In genomic region chr19:3287814-3288213, GRCh38 we compare ENCODE assay signal across 26 cellular contexts.
DNase-seq lines count a peak whose midpoint lies in the region; ATAC-seq, FAIRE-seq and TF ChIP-seq lines count a peak whose summit lies in the region.
"Had no signal": no experiment of that assay in that cellular context is flagged by ENCODE, and none has a peak within 500 bp of the region (broad histone marks: within the 10 kb centered on the region; RNA-seq: fewer than 3 reads in every experiment).

No MANE protein-coding gene starts in this region.

- H3K9me3 ChIP-seq in SK-N-SH = no peaks in the 10 kb centered on the region
- H3K9me3 ChIP-seq in K562 (replicated peaks; ENCODE audit: control insufficient read depth, insufficient read depth, low read depth, low read length) = no peaks in the 10 kb centered on the region
- no peaks in the 10 kb centered on the region for H3K9me3 ChIP-seq in T-helper 17 cell (ENCODE audit: control insufficient read depth, low read length, poor library complexity, severe bottlenecking)
- H3K9me3 ChIP-seq in breast epithelium = no peaks in the 10 kb centered on the region
- H3K9me3 ChIP-seq: A549, BE2C had no signal

- H3K4me3 Mint-ChIP-seq in T-helper 17 cell = no peak overlapping the region
- no peak overlapping the region for H3K4me3 Mint-ChIP-seq in activated CD8-positive, alpha-beta T cell treated with anti-CD3 and anti-CD28 coated beads, Interleukin-2, amount 10 ng/mL, durations not matched to agents 7 days and 5 days
- H3K4me3 Mint-ChIP-seq: CD4-positive, alpha-beta T cell; CD8-positive, alpha-beta memory T cell; HFFc6 had no signal

- no peaks in the 10 kb centered on the region for H3K79me2 ChIP-seq in SK-N-SH (ENCODE audit: insufficient read depth)
- no peaks in the 10 kb centered on the region for H3K79me2 ChIP-seq in K562 (ENCODE audit: control insufficient read depth, insufficient read depth, low read length)

- no peak for FAIRE-seq in K562 (lab: Jason Lieb, UNC)
- FAIRE-seq: A549, GM12878, GM19239, H1 had no signal

- WGBS in SK-N-SH (ENCODE audit: low lambda C conversion rate) = 74% methylated on average over 11 of the region's 11 CpGs
- under 1% methylated on average over 11 of the region's 11 CpGs for WGBS in K562 (ENCODE audit: insufficient coverage, low coverage, missing lambda C conversion rate)

- peak; percentile 10 for DNase-seq in SK-N-SH
- peak in 2 of 4 experiments; percentile 22 to 71 for DNase-seq in K562 (ENCODE audit: extremely low read depth in 1 of 4, low spot score in 3 of 4)
- DNase-seq in T-helper 17 cell = no peak
- DNase-seq in breast epithelium (ENCODE audit: low spot score in 2 of 2) = no peak
- no peak for DNase-seq in activated CD8-positive, alpha-beta T cell treated with anti-CD3 and anti-CD28 coated beads, Interleukin-2, amount 10 ng/mL, durations not matched to agents 7 days and 5 days
- DNase-seq: 8988T; ACHN; AML-193; BE2C; CD8-positive, alpha-beta memory T cell; DMS79; EL; GDM1; GM23248; H7; HFFc6 had no signal

- H3K27me3 Mint-ChIP-seq in T-helper 17 cell = peaks cover 17% of the 10 kb centered on the region
- H3K27me3 Mint-ChIP-seq in activated CD8-positive, alpha-beta T cell treated with anti-CD3 and anti-CD28 coated beads, Interleukin-2, amount 10 ng/mL, durations not matched to agents 7 days and 5 days (ENCODE audit: low read depth) = peaks cover 8% of the 10 kb centered on the region

- no peak overlapping the region for H3K4me2 ChIP-seq in SK-N-SH
- H3K4me2 ChIP-seq in K562 (ENCODE audit: insufficient read depth, low read length) = peak overlapping the region; percentile 10; the same call in 1 of the 2 replicates
- H3K4me2 ChIP-seq: A549; BLaER1 treated with 17β-estradiol and CSF1 and Interleukin-3, amounts not matched to agents 10 nM and 100 nM had no signal

- in situ Hi-C loops in K562 (cut with MboI) = no loop called here

- H3K36me3 Mint-ChIP-seq in T-helper 17 cell (ENCODE audit: low read depth) = peaks cover 3% of the 10 kb centered on the region
- no peaks in the 10 kb centered on the region for H3K36me3 Mint-ChIP-seq in activated CD8-positive, alpha-beta T cell treated with anti-CD3 and anti-CD28 coated beads, Interleukin-2, amount 10 ng/mL, durations not matched to agents 7 days and 5 days (ENCODE audit: low read depth)
- H3K36me3 Mint-ChIP-seq: CD14-positive monocyte; CD8-positive, alpha-beta memory T cell had no signal

- TF ChIP-seq RAD21 in SK-N-SH (IDR thresholded peaks at IDR 0.05; ENCODE audit: low read length) (no peak), Ishikawa (IDR thresholded peaks at IDR 0.05; ENCODE audit: low read depth) (no peak), K562 (CRISPR knock-in tag; conservative IDR thresholded peaks at IDR 0.05 in 1 of 2, IDR thresholded peaks at IDR 0.05 in 1 of 2) (no peak)

- H3K27me3 ChIP-seq in SK-N-SH (ENCODE audit: insufficient read depth) (no peaks in the 10 kb centered on the region; the same call in 1 of the 2 replicates), K562 (ENCODE audit: control insufficient read depth in 2 of 2, insufficient read depth in 2 of 2, low read length in 2 of 2) (peaks cover 6 to 16% of the 10 kb centered on the region in 2 experiments; a peak in 4 of 5 replicates), breast epithelium (peaks cover 0 to 7% of the 10 kb centered on the region in 2 donors)

- intact Hi-C loops in K562 (cut with micrococcal nuclease) = no loop called here
- intact Hi-C loops in breast epithelium (cut with DNase I; ENCODE audit: low total_unique reads) = no loop called here

- POLR2A ChIA-PET in SK-N-SH (lab: Yijun Ruan, JAX) = no interaction called here
- POLR2A ChIA-PET in K562 (lab: Yijun Ruan, JAX) = interaction anchor here (0.5 kb wide), 1 partner anchor 10 kb away, joined by 4 read pairs; no protein-coding TSS in a partner anchor
- POLR2A ChIA-PET in activated CD8-positive, alpha-beta T cell treated with anti-CD3 and anti-CD28 coated beads, Interleukin-2, amount 10 ng/mL, durations not matched to agents 7 days and 5 days (lab: Charles Lee) = no interaction called here

- TF ChIP-seq CTCF in SK-N-SH (IDR thresholded peaks at IDR 0.05) (no peak), K562 (IDR thresholded peaks at IDR 0.05 in 2 of 3, conservative IDR thresholded peaks at IDR 0.05 in 1 of 3; ENCODE audit: insufficient read depth in 2 of 3, low read depth in 1 of 3, low read length in 3 of 3) (no peak), breast epithelium (IDR thresholded peaks at IDR 0.05) (no peak)

- H3K27ac ChIP-seq in SK-N-SH (ENCODE audit: low read depth in 2 of 2, low read length in 1 of 2) (no peak overlapping the region), K562 (ENCODE audit: extremely low read depth, low read depth, low read length) (no peak overlapping the region), breast epithelium (no peak overlapping the region)
- H3K27ac ChIP-seq: A549; BLaER1 treated with 17β-estradiol and CSF1 and Interleukin-3, amounts not matched to agents 10 nM and 100 nM; GM23248 had no signal

- TF ChIP-seq EP300 in SK-N-SH (IDR thresholded peaks at IDR 0.05; ENCODE audit: borderline replicate concordance in 1 of 2, low read depth in 1 of 2, low read length in 1 of 2) (no peak), Ishikawa (IDR thresholded peaks at IDR 0.05; ENCODE audit: borderline replicate concordance) (no peak), K562 (IDR thresholded peaks at IDR 0.05; ENCODE audit: low read length) (no peak)

- H3K4me1 ChIP-seq in SK-N-SH (ENCODE audit: control insufficient read depth in 1 of 2, insufficient read depth in 2 of 2, low read depth in 1 of 2, low read length in 1 of 2) (no peaks in the 10 kb centered on the region), K562 (replicated peaks in 1 of 2; ENCODE audit: control insufficient read depth in 2 of 2, insufficient read depth in 2 of 2, low read length in 2 of 2) (peaks cover 12 to 25% of the 10 kb centered on the region in 2 experiments), breast epithelium (no peaks in the 10 kb centered on the region)
- H3K4me1 ChIP-seq: BE2C had no signal

- no peaks in the 10 kb centered on the region for H3K9me2 ChIP-seq in SK-N-SH

- no TSS peak for BruUV-seq in K562 (replicated peaks; lab: Mats Ljungman, UMichigan)

- TF ChIP-seq POLR2A in K562 (conservative IDR thresholded peaks at IDR 0.05) (no peak), breast epithelium (IDR thresholded peaks at IDR 0.05) (no peak)

- peaks cover 4% of the 10 kb centered on the region for H3K4me1 Mint-ChIP-seq in T-helper 17 cell
- H3K4me1 Mint-ChIP-seq in activated CD8-positive, alpha-beta T cell treated with anti-CD3 and anti-CD28 coated beads, Interleukin-2, amount 10 ng/mL, durations not matched to agents 7 days and 5 days (ENCODE audit: low read depth) = peaks cover 12% of the 10 kb centered on the region

- no peaks in the 10 kb centered on the region for H3K9me3 Mint-ChIP-seq in activated CD8-positive, alpha-beta T cell treated with anti-CD3 and anti-CD28 coated beads, Interleukin-2, amount 10 ng/mL, durations not matched to agents 7 days and 5 days (ENCODE audit: insufficient read depth)
- H3K9me3 Mint-ChIP-seq: CD4-positive, alpha-beta T cell; HFFc6 had no signal

- no peak overlapping the region for H3K4me3 ChIP-seq in SK-N-SH (ENCODE audit: low read depth in 2 of 2, low read length in 1 of 2)
- H3K4me3 ChIP-seq in K562 = no peak overlapping the region
- no peak overlapping the region for H3K4me3 ChIP-seq in breast epithelium
- H3K4me3 ChIP-seq: A549; BLaER1 treated with 17β-estradiol and CSF1 and Interleukin-3, amounts not matched to agents 10 nM and 100 nM; GM12878; GM23248 had no signal

- no peaks in the 10 kb centered on the region for H3F3A ChIP-seq in SK-N-SH (replicated peaks; ENCODE audit: insufficient read depth)

- no peaks in the 10 kb centered on the region for H4K20me1 ChIP-seq in SK-N-SH (ENCODE audit: insufficient read depth)
- H4K20me1 ChIP-seq in K562 (replicated peaks; ENCODE audit: control insufficient read depth, insufficient read depth, low read length) = no peaks in the 10 kb centered on the region
- H4K20me1 ChIP-seq: BLaER1 treated with 17β-estradiol and CSF1 and Interleukin-3, amounts not matched to agents 10 nM and 100 nM had no signal

- ATAC-seq in SK-N-SH treated with all-trans-retinoic acid at 6 μM for 48 hours (no peak), K562 (no peak), T-helper 17 cell (no peak)
- ATAC-seq in activated CD8-positive, alpha-beta T cell treated with anti-CD3 and anti-CD28 coated beads, Interleukin-2, amount 10 ng/mL, durations not matched to agents 7 days and 5 days = no peak
- ATAC-seq: A549, GM12878, HCT116 had no signal

- H3K9me1 ChIP-seq in K562 (ENCODE audit: control insufficient read depth, insufficient read depth, low read length) = no peaks in the 10 kb centered on the region

- CTCF ChIA-PET in SK-N-SH (lab: Yijun Ruan, JAX) = interaction anchor here (1.1 to 1.7 kb wide), 3 partner anchors 12 to 17 kb away, joined by 3 to 5 read pairs (median 3); no protein-coding TSS in a partner anchor
- CTCF ChIA-PET in K562 (lab: Yijun Ruan, JAX; ENCODE audit: low intra/inter-chr PET ratio) = no interaction called here
- CTCF ChIA-PET in activated CD8-positive, alpha-beta T cell treated with anti-CD3 and anti-CD28 coated beads, Interleukin-2, amount 10 ng/mL, durations not matched to agents 7 days and 5 days (lab: Charles Lee) = interaction anchor here (1.1 to 1.7 kb wide), 2 partner anchors 16 to 17 kb away, joined by 3 to 4 read pairs; no protein-coding TSS in a partner anchor

- H3K27ac Mint-ChIP-seq in T-helper 17 cell = no peak overlapping the region
- H3K27ac Mint-ChIP-seq in activated CD8-positive, alpha-beta T cell treated with anti-CD3 and anti-CD28 coated beads, Interleukin-2, amount 10 ng/mL, durations not matched to agents 7 days and 5 days = no peak overlapping the region
- H3K27ac Mint-ChIP-seq: CD14-positive monocyte; CD4-positive, alpha-beta T cell; HFFc6 had no signal

- H2AFZ ChIP-seq in SK-N-SH (ENCODE audit: low read depth) (no peak overlapping the region), K562 (ENCODE audit: low read depth, low read length) (peak overlapping the region; percentile 25; the same call in 1 of the 2 replicates)
- H2AFZ ChIP-seq: GM23248 had no signal

- H3K9ac ChIP-seq in SK-N-SH (no peak overlapping the region), K562 (ENCODE audit: insufficient read depth in 1 of 2, low read depth in 2 of 2, low read length in 2 of 2) (peak overlapping the region in 1 of 2 experiments; percentile 73; a peak in 1 of 4 replicates)
- H3K9ac ChIP-seq: BLaER1 treated with 17β-estradiol and CSF1 and Interleukin-3, amounts not matched to agents 10 nM and 100 nM; GM23248 had no signal

- H3K36me3 ChIP-seq in SK-N-SH (replicated peaks in 1 of 2; ENCODE audit: control insufficient read depth in 1 of 2, insufficient read depth in 2 of 2, low read length in 1 of 2) = no peaks in the 10 kb centered on the region
- H3K36me3 ChIP-seq in K562 (ENCODE audit: control insufficient read depth, insufficient read depth, low read length) = no peaks in the 10 kb centered on the region
- no peaks in the 10 kb centered on the region for H3K36me3 ChIP-seq in breast epithelium
- H3K36me3 ChIP-seq: BE2C; BLaER1 treated with 17β-estradiol and CSF1 and Interleukin-3, amounts not matched to agents 10 nM and 100 nM had no signal

TF ChIP-seq in Ishikawa, 13 proteins besides CTCF, POLR2A, EP300 and RAD21 (continues in another document):
- TF ChIP-seq TAF1 (IDR thresholded peaks at IDR 0.05; ENCODE audit: low read depth) = no peak

TF ChIP-seq in K562, 482 proteins besides CTCF, POLR2A, EP300 and RAD21 (continues in another document):
- TF ChIP-seq SPI1 (IDR thresholded peaks at IDR 0.05; ENCODE audit: borderline replicate concordance, low read depth, low read length) (no peak), SRSF1 (IDR thresholded peaks at IDR 0.05; ENCODE audit: low read depth, low read length) (no peak)

Comparison
In these comparisons a context has a peak if more than half of its experiments do, and no peak if none do; other contexts are left out.
1. Of the 27 proteins assayed by ChIP-seq in both K562 and SK-N-SH: peak only in K562: GABPA and MAX; only in SK-N-SH: none; in both: none; in neither: 25.